Comparison of ENCODE assay signal across 8 cellular contexts in the genomic region with DNA sequence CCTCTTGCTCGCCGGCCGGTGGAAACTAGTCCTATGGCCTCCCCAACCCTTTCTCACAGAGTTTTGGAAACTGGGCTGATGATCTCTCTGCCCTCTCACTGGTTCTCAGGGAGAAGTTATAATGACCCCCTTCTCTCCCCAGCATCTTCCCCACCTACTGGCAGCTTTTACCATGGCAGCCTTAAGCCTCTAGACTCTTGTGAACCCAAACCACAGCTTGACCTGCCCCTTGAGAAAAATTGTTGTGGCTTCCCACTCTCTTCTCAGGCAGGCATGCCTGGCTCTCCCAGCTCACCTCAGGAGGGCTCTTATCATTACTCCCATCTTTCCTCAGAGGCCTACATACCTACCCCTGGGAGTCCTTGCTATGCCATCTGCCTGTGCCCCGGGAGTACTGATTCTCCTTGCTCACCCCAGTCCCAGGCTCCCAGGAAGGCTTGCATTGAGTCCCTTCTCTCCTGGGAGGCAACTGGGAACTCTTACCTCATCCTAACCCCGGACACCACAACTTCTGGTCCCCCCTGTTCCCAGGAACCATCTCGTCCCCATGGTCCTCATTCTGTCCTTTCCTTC. TPM values are rescaled to one million over a fixed set of nuclear protein-coding genes. Genes with fewer than 3 reads are reported as not detected.
DNase-seq lines count a peak whose midpoint lies in the region; ATAC-seq and TF ChIP-seq lines count a peak whose summit lies in the region.

No MANE protein-coding gene starts in this region.

- no peaks in the 10 kb centered on the region for H4K20me1 ChIP-seq in MM.1S (ENCODE audit: insufficient read depth, low read length)

- peak overlapping the region; percentile 99; the same call in 1 of the 2 replicates for H3K4me2 ChIP-seq in MM.1S (ENCODE audit: low read depth, low read length)

- no peak overlapping the region for H3K4me3 ChIP-seq in MM.1S (ENCODE audit: low read length)
- H3K4me3 ChIP-seq in ovary = no peak overlapping the region

- H3F3A ChIP-seq in MM.1S (ENCODE audit: insufficient read depth, low read length) = peaks cover 16% of the 10 kb centered on the region; the same call in 1 of the 2 replicates

- no peaks in the 10 kb centered on the region for H3K9me2 ChIP-seq in MM.1S (replicated peaks; ENCODE audit: insufficient read depth, low read length)

- 91 to 93% (median 92%) methylated on average over 6 of the region's 6 CpGs for WGBS in ovary, 3 donors

- no peak for TF ChIP-seq EP300 in ovary (IDR thresholded peaks at IDR 0.05)

- no peaks in the 10 kb centered on the region for H3K27me3 ChIP-seq in MM.1S (replicated peaks; ENCODE audit: insufficient read depth, low read length)
- H3K27me3 ChIP-seq in ovary = no peaks in the 10 kb centered on the region

- H3K36me3 ChIP-seq in MM.1S (replicated peaks; ENCODE audit: insufficient read depth, low read length) = peaks cover 3% of the 10 kb centered on the region; the same call in 1 of the 2 replicates
- H3K36me3 ChIP-seq in ovary = no peaks in the 10 kb centered on the region

- H3K4me3 Mint-ChIP-seq in central memory CD8-positive, alpha-beta T cell = peak overlapping the region; percentile 96

- H3K9me3 ChIP-seq in MM.1S (replicated peaks; ENCODE audit: insufficient read depth, low read length) = no peaks in the 10 kb centered on the region
- no peaks in the 10 kb centered on the region for H3K9me3 ChIP-seq in ovary

- H3K27ac ChIP-seq in MM.1S (ENCODE audit: low read length) (no peak overlapping the region), ovary (peak overlapping the region; percentile 91 to 95)

- DNase-seq in NOMO-1 treated with DMSO at 0.1 percent for 48 hours (lab: John Stamatoyannopoulos, UW; ENCODE audit: unreplicated experiment) (peak; percentile 22), NOMO-1 (lab: John Stamatoyannopoulos, UW; ENCODE audit: unreplicated experiment in 2 of 2) (no peak), MM.1S (peak; percentile 40), ovary (no peak), ureter (ENCODE audit: low spot score) (no peak), SK-N-DZ (ENCODE audit: low spot score) (no peak)
- no peak for DNase-seq in central memory CD8-positive, alpha-beta T cell (ENCODE audit: low spot score in 2 of 2)

- H2AFZ ChIP-seq in MM.1S (ENCODE audit: low read length) = no peak overlapping the region

- H3K9me3 Mint-ChIP-seq in central memory CD8-positive, alpha-beta T cell = no peaks in the 10 kb centered on the region

- intact Hi-C loops in ovary (cut with DNase I) = loop anchor here in 1 of 4 donors (5.0 kb wide), 1 partner anchor 40 kb away; a partner anchor contains a TSS

- TF ChIP-seq POLR2A in ovary (IDR thresholded peaks at IDR 0.05) = no peak

- peaks cover 41% of the 10 kb centered on the region for H3K79me2 ChIP-seq in MM.1S (ENCODE audit: low read length)

- no peaks in the 10 kb centered on the region for H3K27me3 Mint-ChIP-seq in central memory CD8-positive, alpha-beta T cell

- TF ChIP-seq CTCF in MM.1S (IDR thresholded peaks at IDR 0.05; ENCODE audit: low read length) = peak; percentile 45
- no peak for TF ChIP-seq CTCF in ovary (IDR thresholded peaks at IDR 0.05)

- no peak for ATAC-seq in central memory CD8-positive, alpha-beta T cell (replicated peaks; ENCODE audit: extremely low read depth, poor library complexity, severe bottlenecking)
- no peak for ATAC-seq in GM21423 (IDR thresholded peaks at IDR 0.05; ENCODE audit: unreplicated experiment)

- H3K4me1 Mint-ChIP-seq in central memory CD8-positive, alpha-beta T cell = peaks cover 39% of the 10 kb centered on the region

- H3K9ac ChIP-seq in MM.1S (ENCODE audit: low read length) = no peak overlapping the region

- H3K27ac Mint-ChIP-seq in central memory CD8-positive, alpha-beta T cell (ENCODE audit: low read depth) = peak overlapping the region; percentile 98

- peaks cover 32% of the 10 kb centered on the region for H3K36me3 Mint-ChIP-seq in central memory CD8-positive, alpha-beta T cell (ENCODE audit: insufficient read depth)

- H3K4me1 ChIP-seq in MM.1S (ENCODE audit: low read length) = peaks cover 13% of the 10 kb centered on the region
- H3K4me1 ChIP-seq in ovary (ENCODE audit: insufficient read depth) = peaks cover 3% of the 10 kb centered on the region

RNA-seq across cellular contexts. Expression of a gene that starts 1.6 kb away (rescaled TPM):
- 10 to 100 TPM; 15.9 to 35.2 (median 19.1) TPM for total RNA-seq in ovary
- 10 to 100 TPM; 12.2 to 16.7 TPM for polyA plus RNA-seq in ovary
- 45.0 TPM for total RNA-seq in ureter
- 17.5 and 22.9 TPM in 2 replicates for polyA plus RNA-seq in SK-N-DZ (2014; cell fraction: cytosol; rRNA removed)
- 10.4 and 14.8 TPM in 2 replicates for polyA plus RNA-seq in SK-N-DZ (2014; cell fraction: nucleus; rRNA removed)

RNA-seq across cellular contexts. Expression of a gene that starts 38.7 kb away (rescaled TPM):
- total RNA-seq in ovary = 100 to 1,000 TPM; 140 to 453 (median 189) TPM
- polyA plus RNA-seq in ovary = 100 to 1,000 TPM; 272 to 359 TPM
- total RNA-seq in ureter = 213 TPM
- polyA plus RNA-seq in SK-N-DZ (2014; cell fraction: cytosol; rRNA removed) = 1,331 and 1,347 TPM in 2 replicates
- 785 and 960 TPM in 2 replicates for polyA plus RNA-seq in SK-N-DZ (2014; cell fraction: nucleus; rRNA removed)

RNA-seq across cellular contexts. Expression of a gene that starts 38.8 kb away (rescaled TPM):
- total RNA-seq in ovary = 10 to 100 TPM; 54.8 to 99.8 (median 74.1) TPM
- polyA plus RNA-seq in ovary = 10 to 100 TPM; 37.5 to 49.5 TPM
- 76.6 TPM for total RNA-seq in ureter
- 50.4 and 50.8 TPM in 2 replicates for polyA plus RNA-seq in SK-N-DZ (2014; cell fraction: cytosol; rRNA removed)
- polyA plus RNA-seq in SK-N-DZ (2014; cell fraction: nucleus; rRNA removed) = 45.8 and 51.8 TPM in 2 replicates

RNA-seq across cellular contexts. Expression of a gene that starts 51.9 kb away (rescaled TPM):
- total RNA-seq in ovary = 10 to 100 TPM in 3 of 7 donors, 1 to 10 TPM in 4; 7.5 to 32.7 (median 9.3) TPM
- polyA plus RNA-seq in ovary = 1 to 10 TPM; 1.3 to 6.7 TPM
- 62.9 TPM for total RNA-seq in ureter
- 0.26 and 0.44 TPM in 2 replicates for polyA plus RNA-seq in SK-N-DZ (2014; cell fraction: cytosol; rRNA removed)
- 18.7 and 29.9 TPM in 2 replicates for polyA plus RNA-seq in SK-N-DZ (2014; cell fraction: nucleus; rRNA removed)

Comparison
In these comparisons a context has a peak if more than half of its experiments do, and no peak if none do; other contexts are left out.
1. DNase-seq: peak in NOMO-1 treated with DMSO at 0.1 percent for 48 hours (single experiment) and MM.1S (single experiment); none in NOMO-1 (0 of 2), central memory CD8-positive, alpha-beta T cell (0 of 2), ovary (0 of 5), ureter (single experiment) and SK-N-DZ (single experiment).